Comparison of ENCODE assay signal across 19 cellular contexts in genomic region chr19:15759962-15760565, GRCh38. TPM values are rescaled to one million over a fixed set of nuclear protein-coding genes. Genes with fewer than 3 reads are reported as not detected.
A peak's percentile ranks its signal among the peaks of the same experiment; 100 is the strongest.
DNase-seq lines count a peak whose midpoint lies in the region; ATAC-seq and TF ChIP-seq lines count a peak whose summit lies in the region.
"Had no signal": no experiment of that assay in that cellular context is flagged by ENCODE, and none has a peak within 500 bp of the region (broad histone marks: within the 10 kb centered on the region; RNA-seq: fewer than 3 reads in every experiment).

No MANE protein-coding gene starts in this region.

- H3K4ac ChIP-seq in trophoblast cell (ENCODE audit: low read depth, low read length) = no peak overlapping the region

- H3K27me3 ChIP-seq in SK-N-SH (ENCODE audit: insufficient read depth) (no peaks in the 10 kb centered on the region), trophoblast cell (ENCODE audit: insufficient read depth, low read length) (no peaks in the 10 kb centered on the region)
- H3K27me3 ChIP-seq: breast epithelium had no signal

- 0% methylated on average over 4 of the region's 28 CpGs for WGBS in SK-N-SH (ENCODE audit: low lambda C conversion rate)
- no CpG with 5 or more reads among the region's 28 CpGs for WGBS in trophoblast cell (ENCODE audit: extremely low coverage, insufficient coverage, insufficient read length)

- H3K27ac ChIP-seq in SK-N-SH (ENCODE audit: low read depth in 2 of 2, low read length in 1 of 2) = no peak overlapping the region
- H3K27ac ChIP-seq in trophoblast cell (ENCODE audit: low read depth, low read length) = no peak overlapping the region
- H3K27ac ChIP-seq: breast epithelium, parathyroid adenoma had no signal

- no peaks in the 10 kb centered on the region for H3K4me1 Mint-ChIP-seq in activated naive CD8-positive, alpha-beta T cell treated with anti-CD3 and anti-CD28 coated beads for 36 hours

- no peak overlapping the region for H4K91ac ChIP-seq in trophoblast cell (ENCODE audit: low read depth, low read length)

- H2AK5ac ChIP-seq in trophoblast cell (ENCODE audit: low read length) = no peak overlapping the region

- H4K12ac ChIP-seq in trophoblast cell (ENCODE audit: low read depth, low read length) = no peak overlapping the region

- no peaks in the 10 kb centered on the region for H3K36me3 Mint-ChIP-seq in activated naive CD8-positive, alpha-beta T cell treated with anti-CD3 and anti-CD28 coated beads for 36 hours

- DNase-seq in SK-N-SH (peak; percentile 27), HT-29 (ENCODE audit: low spot score) (peak; percentile 10), trophoblast cell (no peak), GM13977 (ENCODE audit: low spot score) (no peak)
- peak; percentile 15 for DNase-seq in activated naive CD8-positive, alpha-beta T cell treated with anti-CD3 and anti-CD28 coated beads for 36 hours
- DNase-seq: activated CD4-positive, alpha-beta T cell treated with anti-CD3 and anti-CD28 coated beads, Interleukin-2, amount 10 ng/mL, durations not matched to agents 24 days and 14 days; activated effector memory CD4-positive, alpha-beta T cell treated with Interleukin-2 at 50 U/mL for 16 hours; DMS53; MG63; NCI-H510A treated with DMSO at 0.1 percent for 48 hours; stimulated activated CD4-positive, alpha-beta T cell treated with anti-CD3 and anti-CD28 coated beads, Interleukin-12 subunit alpha, Interleukin-12 subunit beta, amount 100 ng/mL, for 4 hours had no signal

- H2BK120ac ChIP-seq in trophoblast cell (ENCODE audit: insufficient read depth, low read length, poor library complexity) = no peak overlapping the region

- no peak overlapping the region for H3K18ac ChIP-seq in trophoblast cell (ENCODE audit: low read length)

- no peak for ATAC-seq in SK-N-SH treated with all-trans-retinoic acid at 6 μM for 48 hours
- no peak for ATAC-seq in HG02840 (IDR thresholded peaks at IDR 0.05; ENCODE audit: low FRiP score, unreplicated experiment)
- ATAC-seq in GM21619 (IDR thresholded peaks at IDR 0.05; ENCODE audit: unreplicated experiment) = no peak

- H3K9me2 ChIP-seq in SK-N-SH = no peaks in the 10 kb centered on the region; the same call in 1 of the 2 replicates

- H3K9me3 ChIP-seq in SK-N-SH (no peaks in the 10 kb centered on the region), trophoblast cell (ENCODE audit: insufficient read depth, low read depth, low read length) (peaks cover 24% of the 10 kb centered on the region)
- H3K9me3 ChIP-seq: breast epithelium, MG63 had no signal

- H3K14ac ChIP-seq in trophoblast cell (ENCODE audit: low read length) = no peak overlapping the region

- H3K23ac ChIP-seq in trophoblast cell (ENCODE audit: low read length) = no peak overlapping the region

- in situ Hi-C loops in GM13977 (cut with MboI; ENCODE audit: low pct_unique_long_range_greater_than_20kb, low sequenced_read_pairs, unreplicated experiment) = no loop called here

- TF ChIP-seq CTCF in SK-N-SH (IDR thresholded peaks at IDR 0.05) (peak; percentile 32; the same call in 1 of the 2 replicates), GM13977 (IDR thresholded peaks at IDR 0.05; ENCODE audit: extremely low read depth, insufficient read depth, missing control alignments) (no peak)

- no peaks in the 10 kb centered on the region for H4K20me1 ChIP-seq in SK-N-SH (ENCODE audit: insufficient read depth)

- H3F3A ChIP-seq in SK-N-SH (replicated peaks; ENCODE audit: insufficient read depth) = no peaks in the 10 kb centered on the region

- no peaks in the 10 kb centered on the region for H3K79me2 ChIP-seq in SK-N-SH (ENCODE audit: insufficient read depth)
- no peaks in the 10 kb centered on the region for H3K79me2 ChIP-seq in trophoblast cell (ENCODE audit: control insufficient read depth, insufficient read depth, low read length, poor library complexity)
- H3K79me2 ChIP-seq: parathyroid adenoma had no signal

- no peak overlapping the region for H3K9ac ChIP-seq in SK-N-SH
- H3K9ac ChIP-seq in trophoblast cell (ENCODE audit: low read length) = peak overlapping the region; percentile 8
- H3K9ac ChIP-seq: parathyroid adenoma had no signal

- peaks cover 71% of the 10 kb centered on the region for H3K27me3 Mint-ChIP-seq in activated naive CD8-positive, alpha-beta T cell treated with anti-CD3 and anti-CD28 coated beads for 36 hours

- TF ChIP-seq RAD21 in SK-N-SH (IDR thresholded peaks at IDR 0.05; ENCODE audit: low read length) = no peak

- H3K4me3 Mint-ChIP-seq in activated naive CD8-positive, alpha-beta T cell treated with anti-CD3 and anti-CD28 coated beads for 36 hours = peak overlapping the region; percentile 62
- H3K4me3 Mint-ChIP-seq: activated CD4-positive, alpha-beta T cell treated with anti-CD3 and anti-CD28 coated beads, Interleukin-2, amount 10 ng/mL, durations not matched to agents 24 days and 14 days had no signal

- no peaks in the 10 kb centered on the region for H3K79me1 ChIP-seq in trophoblast cell (ENCODE audit: low read length)

- H3K36me3 ChIP-seq in SK-N-SH (replicated peaks in 1 of 2; ENCODE audit: control insufficient read depth in 1 of 2, insufficient read depth in 2 of 2, low read length in 1 of 2) = no peaks in the 10 kb centered on the region
- H3K36me3 ChIP-seq in trophoblast cell (ENCODE audit: control insufficient read depth in 1 of 2, insufficient read depth in 2 of 2, low read length in 2 of 2) = no peaks in the 10 kb centered on the region
- H3K36me3 ChIP-seq: breast epithelium, MG63 had no signal

- no peak overlapping the region for H4K8ac ChIP-seq in trophoblast cell (ENCODE audit: low read depth, low read length)

- no peak overlapping the region for H2AFZ ChIP-seq in SK-N-SH (ENCODE audit: low read depth)
- no peak overlapping the region for H2AFZ ChIP-seq in trophoblast cell (ENCODE audit: insufficient read depth, low read length, poor library complexity)
- H2AFZ ChIP-seq: parathyroid adenoma had no signal

- H3K4me1 ChIP-seq in SK-N-SH (ENCODE audit: control insufficient read depth in 1 of 2, insufficient read depth in 2 of 2, low read depth in 1 of 2, low read length in 1 of 2) = no peaks in the 10 kb centered on the region
- no peaks in the 10 kb centered on the region for H3K4me1 ChIP-seq in trophoblast cell (ENCODE audit: control insufficient read depth in 1 of 2, insufficient read depth in 2 of 2, low read length in 2 of 2)
- H3K4me1 ChIP-seq: breast epithelium, parathyroid adenoma had no signal

- H3K4me3 ChIP-seq in SK-N-SH (ENCODE audit: low read depth in 2 of 2, low read length in 1 of 2) (no peak overlapping the region), trophoblast cell (ENCODE audit: low read depth, low read length) (no peak overlapping the region)
- H3K4me3 ChIP-seq: breast epithelium, MG63 had no signal

- peaks cover 6% of the 10 kb centered on the region for H3K9me3 Mint-ChIP-seq in activated naive CD8-positive, alpha-beta T cell treated with anti-CD3 and anti-CD28 coated beads for 36 hours
- H3K9me3 Mint-ChIP-seq: activated CD4-positive, alpha-beta T cell treated with anti-CD3 and anti-CD28 coated beads, Interleukin-2, amount 10 ng/mL, durations not matched to agents 24 days and 14 days had no signal

- CTCF ChIA-PET in SK-N-SH (lab: Yijun Ruan, JAX) = no interaction called here

- POLR2A ChIA-PET in SK-N-SH (lab: Yijun Ruan, JAX) = no interaction called here

- H3K27ac Mint-ChIP-seq in activated naive CD8-positive, alpha-beta T cell treated with anti-CD3 and anti-CD28 coated beads for 36 hours = no peak overlapping the region
- H3K27ac Mint-ChIP-seq: activated CD4-positive, alpha-beta T cell treated with anti-CD3 and anti-CD28 coated beads, Interleukin-2, amount 10 ng/mL, durations not matched to agents 24 days and 14 days had no signal

- H2BK12ac ChIP-seq in trophoblast cell (ENCODE audit: low read length) = no peak overlapping the region

- TF ChIP-seq EP300 in SK-N-SH (IDR thresholded peaks at IDR 0.05; ENCODE audit: borderline replicate concordance in 1 of 2, low read depth in 1 of 2, low read length in 1 of 2) = no peak

- H2BK5ac ChIP-seq in trophoblast cell (ENCODE audit: low read depth, low read length, poor library complexity) = no peak overlapping the region

- no peak overlapping the region for H3K4me2 ChIP-seq in SK-N-SH
- no peak overlapping the region for H3K4me2 ChIP-seq in trophoblast cell (ENCODE audit: low read length)

TF ChIP-seq in SK-N-SH, 30 proteins besides CTCF, POLR2A, EP300 and RAD21:
- TF ChIP-seq TAF1 (IDR thresholded peaks at IDR 0.05; ENCODE audit: borderline replicate concordance, low read depth, low read length) = no peak

TF ChIP-seq in SK-N-SH treated with all-trans-retinoic acid at 6 μM for 48 hours, 23 proteins besides CTCF, POLR2A, EP300 and RAD21 (continues in another document):
- TF ChIP-seq ZFP30 (CRISPR knock-in tag; IDR thresholded peaks at IDR 0.05) (no peak), ZNF8 (CRISPR knock-in tag; IDR thresholded peaks at IDR 0.05) (no peak), ESRRG (CRISPR knock-in tag; IDR thresholded peaks at IDR 0.05) (no peak), ISL1 (CRISPR knock-in tag; IDR thresholded peaks at IDR 0.05) (no peak), ARNTL (CRISPR knock-in tag; IDR thresholded peaks at IDR 0.05; ENCODE audit: borderline replicate concordance, low read depth) (no peak), ZC3H10 (CRISPR knock-in tag; IDR thresholded peaks at IDR 0.05) (no peak)

RNA-seq across cellular contexts. Expression of gene OR10H3, which starts 22.3 kb away (rescaled TPM):
- not detected in 2 replicates for polyA plus RNA-seq in SK-N-SH (2012; rRNA removed)
- polyA plus RNA-seq in SK-N-SH (2012; cell fraction: cytosol; rRNA removed) = not detected in 2 replicates
- not detected in 2 replicates for polyA plus RNA-seq in SK-N-SH (2012; cell fraction: nucleus; rRNA removed)
- not detected in 2 replicates for total RNA-seq in HT-29 (2014; rRNA removed; shearing (Covaris generic))
- total RNA-seq in activated naive CD8-positive, alpha-beta T cell treated with anti-CD3 and anti-CD28 coated beads for 36 hours = not detected
- not detected in 2 replicates for polyA plus RNA-seq in trophoblast cell (2013)
- total RNA-seq: activated CD4-positive, alpha-beta T cell treated with anti-CD3 and anti-CD28 coated beads, Interleukin-2, amount 10 ng/mL, durations not matched to agents 24 days and 14 days; breast epithelium; endothelial cell of umbilical vein; urinary bladder had no signal
- polyA plus RNA-seq: AG04450, endothelial cell of umbilical vein, urinary bladder had no signal

RNA-seq across cellular contexts. Expression of gene OR10H5, which starts 27.4 kb away (rescaled TPM):
- not detected in 2 replicates for polyA plus RNA-seq in SK-N-SH (2012; rRNA removed)
- not detected in 2 replicates for polyA plus RNA-seq in SK-N-SH (2012; cell fraction: cytosol; rRNA removed)
- polyA plus RNA-seq in SK-N-SH (2012; cell fraction: nucleus; rRNA removed) = not detected in 2 replicates
- 0.18 TPM in 1 of 2 replicates, not detected in the other for total RNA-seq in HT-29 (2014; rRNA removed; shearing (Covaris generic))
- not detected for total RNA-seq in activated naive CD8-positive, alpha-beta T cell treated with anti-CD3 and anti-CD28 coated beads for 36 hours
- polyA plus RNA-seq in trophoblast cell (2013) = not detected in 2 replicates
- total RNA-seq: activated CD4-positive, alpha-beta T cell treated with anti-CD3 and anti-CD28 coated beads, Interleukin-2, amount 10 ng/mL, durations not matched to agents 24 days and 14 days; breast epithelium; endothelial cell of umbilical vein; urinary bladder had no signal
- polyA plus RNA-seq: AG04450, endothelial cell of umbilical vein had no signal

RNA-seq across cellular contexts. Expression of gene OR10H2, which starts 32.2 kb away (rescaled TPM):
- polyA plus RNA-seq in SK-N-SH (2012; rRNA removed) = not detected in 2 replicates
- polyA plus RNA-seq in SK-N-SH (2012; cell fraction: cytosol; rRNA removed) = not detected in 2 replicates
- not detected in 2 replicates for polyA plus RNA-seq in SK-N-SH (2012; cell fraction: nucleus; rRNA removed)
- total RNA-seq in HT-29 (2014; rRNA removed; shearing (Covaris generic)) = not detected in 2 replicates
- not detected for total RNA-seq in activated naive CD8-positive, alpha-beta T cell treated with anti-CD3 and anti-CD28 coated beads for 36 hours
- polyA plus RNA-seq in trophoblast cell (2013) = not detected in 2 replicates
- total RNA-seq: activated CD4-positive, alpha-beta T cell treated with anti-CD3 and anti-CD28 coated beads, Interleukin-2, amount 10 ng/mL, durations not matched to agents 24 days and 14 days; breast epithelium; endothelial cell of umbilical vein; urinary bladder had no signal
- polyA plus RNA-seq: AG04450, endothelial cell of umbilical vein, urinary bladder had no signal

RNA-seq across cellular contexts. Expression of gene OR10H1, which starts 55.4 kb away (rescaled TPM):
- not detected in 2 replicates for polyA plus RNA-seq in SK-N-SH (2012; rRNA removed)
- polyA plus RNA-seq in SK-N-SH (2012; cell fraction: cytosol; rRNA removed) = not detected in 2 replicates
- not detected in 2 replicates for polyA plus RNA-seq in SK-N-SH (2012; cell fraction: nucleus; rRNA removed)
- not detected in 2 replicates for total RNA-seq in HT-29 (2014; rRNA removed; shearing (Covaris generic))
- not detected for total RNA-seq in activated naive CD8-positive, alpha-beta T cell treated with anti-CD3 and anti-CD28 coated beads for 36 hours
- 0.01 TPM in 1 of 2 replicates, not detected in the other for polyA plus RNA-seq in trophoblast cell (2013)
- total RNA-seq: breast epithelium, endothelial cell of umbilical vein had no signal
- polyA plus RNA-seq: AG04450, endothelial cell of umbilical vein, urinary bladder had no signal

Comparison
In these comparisons a context has a peak if more than half of its experiments do, and no peak if none do; other contexts are left out.
1. DNase-seq: peak in SK-N-SH (single experiment), HT-29 (single experiment) and activated naive CD8-positive, alpha-beta T cell treated with anti-CD3 and anti-CD28 coated beads for 36 hours (single experiment); none in trophoblast cell (0 of 2) and GM13977 (single experiment).